In the genomic region with DNA sequence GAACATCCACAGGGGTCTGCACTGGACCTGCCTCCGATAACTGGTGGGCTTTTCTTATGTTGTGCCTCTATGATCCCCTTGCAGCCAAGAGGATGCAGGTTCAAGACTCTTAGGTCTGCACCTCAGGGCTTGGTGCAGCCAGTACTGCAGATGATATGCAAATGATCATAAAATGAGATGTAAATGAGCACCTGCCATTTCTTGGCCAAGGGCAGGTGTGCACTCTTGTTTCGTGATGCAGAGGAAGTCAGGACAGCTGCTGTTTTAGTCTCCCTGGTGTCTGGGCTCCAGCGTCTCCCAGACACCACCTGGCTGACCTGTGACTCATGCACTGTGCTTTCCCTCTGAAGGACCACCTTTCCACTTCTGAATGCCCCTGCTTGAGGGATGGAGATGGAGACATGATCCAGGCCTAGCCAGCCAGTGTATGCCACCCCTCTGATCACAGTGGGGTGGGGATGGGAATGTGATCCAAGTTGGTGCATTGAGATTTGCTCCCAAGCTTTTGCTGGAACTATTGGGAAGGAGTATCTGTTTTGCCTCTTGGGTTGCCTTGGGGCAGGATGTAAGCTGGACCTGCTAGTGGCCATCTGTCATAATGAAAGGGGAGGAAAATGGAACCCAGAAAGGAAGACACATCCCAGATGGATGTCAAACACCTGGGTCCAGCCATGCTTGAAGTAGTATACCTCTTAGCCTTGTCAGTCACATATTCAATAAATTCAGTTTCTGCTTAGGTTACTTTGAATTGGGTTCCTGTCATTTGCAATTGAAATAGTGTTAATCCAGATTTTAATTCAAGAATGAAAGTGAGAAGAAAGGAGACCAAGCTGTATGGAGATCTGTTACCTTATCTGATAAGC, we compare ENCODE assay signal across 16 cellular contexts. TPM values are rescaled to one million over a fixed set of nuclear protein-coding genes. Genes with fewer than 3 reads are reported as not detected.
A peak's percentile ranks its signal among the peaks of the same experiment; 100 is the strongest.
DNase-seq lines count a peak whose midpoint lies in the region; ATAC-seq and TF ChIP-seq lines count a peak whose summit lies in the region.
"Had no signal": no experiment of that assay in that cellular context is flagged by ENCODE, and none has a peak within 500 bp of the region (broad histone marks: within the 10 kb centered on the region; RNA-seq: fewer than 3 reads in every experiment).

No MANE protein-coding gene starts in this region.

- H3K27me3 ChIP-seq in OCI-LY1 (ENCODE audit: insufficient read depth, low read length) (no peaks in the 10 kb centered on the region), right cardiac atrium (ENCODE audit: control insufficient read depth, insufficient read depth) (no peaks in the 10 kb centered on the region)
- H3K27me3 ChIP-seq: gastrocnemius medialis had no signal

- no peaks in the 10 kb centered on the region for H3K9me2 ChIP-seq in OCI-LY1 (ENCODE audit: low read depth, low read length)

- peak; percentile 68 for DNase-seq in NCI-H82 (lab: John Stamatoyannopoulos, UW)
- DNase-seq in NCI-H82 treated with DMSO at 0.1 percent for 48 hours (lab: John Stamatoyannopoulos, UW; ENCODE audit: unreplicated experiment): no peak
- peak; percentile 66 for DNase-seq in NCI-H146 treated with DMSO at 0.1 percent for 48 hours (lab: John Stamatoyannopoulos, UW; ENCODE audit: unreplicated experiment)
- DNase-seq in activated effector memory CD4-positive, alpha-beta T cell treated with anti-CD3 and anti-CD28 coated beads, Interleukin-2, amount 50 U/mL, for 16 hours: no peak
- no peak for DNase-seq in EL
- no peak for DNase-seq in right cardiac atrium
- DNase-seq: DND-41; HFFc6; stimulated activated CD4-positive, alpha-beta T cell treated with anti-CD3 and anti-CD28 coated beads, Interleukin-12 subunit alpha, Interleukin-12 subunit beta, amount 100 ng/mL, for 4 hours had no signal

- H3K36me3 ChIP-seq in OCI-LY1 (ENCODE audit: insufficient read depth, low read length): 0 out of 2 replicates have a peak, but pooled peaks cover 6% of the 10 kb centered on the region

- peak; percentile 51 for ATAC-seq in stimulated activated memory B cell treated with anti-CD40 and anti-IgM and Interleukin-4, amounts not matched to agents 10 μg/mL and 1 μg/mL and 100 μg/mL, for 72 hours
- no peak for ATAC-seq in right cardiac atrium
- ATAC-seq: gastrocnemius medialis, WTC11 had no signal

- H3K27ac ChIP-seq in OCI-LY1 (ENCODE audit: low read depth, low read length, poor library complexity, severe bottlenecking) (peak overlapping the region; percentile 76), right cardiac atrium (ENCODE audit: low read length) (no peak overlapping the region)
- H3K27ac ChIP-seq: SK-N-MC had no signal

- H3K9ac ChIP-seq in OCI-LY1 (ENCODE audit: low read length): no peak overlapping the region; the same call in 1 of the 2 replicates

- H3K4me1 ChIP-seq in OCI-LY1 (ENCODE audit: insufficient read depth, low read length, severe bottlenecking): peaks cover 31% of the 10 kb centered on the region
- no peaks in the 10 kb centered on the region for H3K4me1 ChIP-seq in right cardiac atrium (ENCODE audit: control insufficient read depth, insufficient read depth, low read length)

- peak overlapping the region; percentile 21 for H3K4me3 ChIP-seq in OCI-LY1 (ENCODE audit: low read depth, low read length, poor library complexity, severe bottlenecking)
- H3K4me3 ChIP-seq in right cardiac atrium (ENCODE audit: low read length): no peak overlapping the region
- H3K4me3 ChIP-seq: gastrocnemius medialis, SK-N-MC had no signal

- H3K27me3 Mint-ChIP-seq in stimulated activated memory B cell treated with anti-CD40 and anti-IgM and Interleukin-4, amounts not matched to agents 10 μg/mL and 1 μg/mL and 100 μg/mL, for 72 hours: no peaks in the 10 kb centered on the region
- H3K27me3 Mint-ChIP-seq: central memory CD8-positive, alpha-beta T cell had no signal

- peaks cover 10% of the 10 kb centered on the region for H3K36me3 Mint-ChIP-seq in stimulated activated memory B cell treated with anti-CD40 and anti-IgM and Interleukin-4, amounts not matched to agents 10 μg/mL and 1 μg/mL and 100 μg/mL, for 72 hours

- TF ChIP-seq CTCF in OCI-LY1 (IDR thresholded peaks at IDR 0.05; ENCODE audit: low read length): no peak

- peak overlapping the region; percentile 50 for H3K4me3 Mint-ChIP-seq in stimulated activated memory B cell treated with anti-CD40 and anti-IgM and Interleukin-4, amounts not matched to agents 10 μg/mL and 1 μg/mL and 100 μg/mL, for 72 hours
- H3K4me3 Mint-ChIP-seq: central memory CD8-positive, alpha-beta T cell; HFFc6; mesothelial cell of epicardium; WTC11 had no signal

- H3K27ac Mint-ChIP-seq in stimulated activated memory B cell treated with anti-CD40 and anti-IgM and Interleukin-4, amounts not matched to agents 10 μg/mL and 1 μg/mL and 100 μg/mL, for 72 hours: peak overlapping the region; percentile 46
- H3K27ac Mint-ChIP-seq: HFFc6, mesothelial cell of epicardium, WTC11 had no signal

- H3K9me3 ChIP-seq in OCI-LY1 (ENCODE audit: low read length): no peaks in the 10 kb centered on the region
- no peaks in the 10 kb centered on the region for H3K9me3 ChIP-seq in right cardiac atrium (ENCODE audit: control insufficient read depth, low read length)
- H3K9me3 ChIP-seq: gastrocnemius medialis had no signal

- intact Hi-C loops in right cardiac atrium (cut with DNase I): loop anchor here in 1 of 4 donors (5.0 kb wide), 1 partner anchor 101 kb away; no protein-coding TSS in a partner anchor

- no peaks in the 10 kb centered on the region for H3K79me2 ChIP-seq in OCI-LY1 (ENCODE audit: insufficient read depth, low read length)

- H2AFZ ChIP-seq in OCI-LY1 (ENCODE audit: low read length): no peak overlapping the region

- peaks cover 43% of the 10 kb centered on the region for H3K4me1 Mint-ChIP-seq in stimulated activated memory B cell treated with anti-CD40 and anti-IgM and Interleukin-4, amounts not matched to agents 10 μg/mL and 1 μg/mL and 100 μg/mL, for 72 hours
- H3K4me1 Mint-ChIP-seq: central memory CD8-positive, alpha-beta T cell; mesothelial cell of epicardium had no signal

- WGBS in right cardiac atrium: 75% methylated on average over 3 of the region's 3 CpGs

- no peaks in the 10 kb centered on the region for H3F3A ChIP-seq in OCI-LY1 (ENCODE audit: insufficient read depth, low read length)

- peak overlapping the region; percentile 27; the same call in 1 of the 2 replicates for H3K4me2 ChIP-seq in OCI-LY1 (ENCODE audit: low read length)

- H3K9me3 Mint-ChIP-seq in stimulated activated memory B cell treated with anti-CD40 and anti-IgM and Interleukin-4, amounts not matched to agents 10 μg/mL and 1 μg/mL and 100 μg/mL, for 72 hours: no peaks in the 10 kb centered on the region
- H3K9me3 Mint-ChIP-seq: central memory CD8-positive, alpha-beta T cell; HFFc6; mesothelial cell of epicardium; WTC11 had no signal

- no peaks in the 10 kb centered on the region for H4K20me1 ChIP-seq in OCI-LY1 (ENCODE audit: insufficient read depth, low read length)

RNA-seq across cellular contexts. Expression of a gene that starts 3.3 kb away (rescaled TPM):
- total RNA-seq in right cardiac atrium: 10 to 100 TPM in 3 of 4 donors, 1 to 10 TPM in 1; 9.2 to 33.1 (median 25.2) TPM
- 18.6 TPM for polyA plus RNA-seq in right cardiac atrium
- total RNA-seq: HFFc6 had no signal

RNA-seq across cellular contexts. Expression of a gene that starts 40.1 kb away (rescaled TPM):
- total RNA-seq in right cardiac atrium: 1 to 10 TPM; 2.3 to 3.3 (median 3.0) TPM
- polyA plus RNA-seq in right cardiac atrium: 0.75 TPM

Comparison
In these comparisons a context has a peak if more than half of its experiments do, and no peak if none do; other contexts are left out.
1. DNase-seq: peak in NCI-H82 (single experiment) and NCI-H146 treated with DMSO at 0.1 percent for 48 hours (single experiment); none in NCI-H82 treated with DMSO at 0.1 percent for 48 hours (single experiment), activated effector memory CD4-positive, alpha-beta T cell treated with anti-CD3 and anti-CD28 coated beads, Interleukin-2, amount 50 U/mL, for 16 hours (single experiment), EL (single experiment) and right cardiac atrium (0 of 3).